In the genomic region with DNA sequence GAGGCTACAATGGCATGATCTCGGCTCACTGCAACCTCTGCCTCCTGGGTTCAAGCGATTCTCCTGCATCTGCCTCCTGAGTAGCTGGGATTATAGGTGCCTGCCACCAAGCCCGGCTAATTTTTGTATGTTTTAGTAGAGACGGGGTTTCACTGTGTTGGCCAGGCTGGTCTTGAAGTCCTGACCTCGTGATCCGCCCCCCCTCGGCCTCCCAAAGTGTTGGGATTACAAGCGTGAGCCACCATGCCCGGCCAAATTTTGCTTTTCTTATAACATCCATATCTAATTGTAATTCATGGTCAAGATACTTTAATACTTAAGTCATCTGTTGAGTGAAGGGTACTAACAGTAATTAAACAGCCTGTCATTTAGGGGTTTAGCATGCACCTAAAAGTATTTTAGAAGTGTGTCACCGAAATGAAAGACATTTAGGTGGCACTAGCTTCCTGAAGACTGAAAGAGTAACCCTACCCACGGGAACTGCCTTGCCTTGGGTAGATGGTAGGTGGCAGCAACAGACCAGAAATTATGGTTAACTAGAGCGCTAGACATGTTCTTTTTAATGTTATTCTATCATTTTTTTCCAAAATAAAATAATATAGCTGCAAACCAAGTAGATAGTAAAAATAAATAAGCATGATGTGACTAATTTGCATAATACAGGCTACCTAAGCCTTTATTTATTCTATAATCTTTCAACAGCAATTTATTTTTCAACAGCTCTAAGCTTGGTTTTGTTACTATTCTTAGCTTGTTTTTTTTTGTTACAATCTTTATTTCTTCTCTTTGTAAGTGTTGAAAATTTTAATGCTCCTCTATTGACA, we compare ENCODE assay signal across 8 cellular contexts. TPM values are rescaled to one million over a fixed set of nuclear protein-coding genes. Genes with fewer than 3 reads are reported as not detected.
DNase-seq lines count a peak whose midpoint lies in the region; ATAC-seq and TF ChIP-seq lines count a peak whose summit lies in the region.

No MANE protein-coding gene starts in this region.

- no peaks in the 10 kb centered on the region for H3K36me3 Mint-ChIP-seq in CD4-positive, CD25-positive, alpha-beta regulatory T cell

- no peak overlapping the region for H3K27ac ChIP-seq in CD4-positive, CD25-positive, alpha-beta regulatory T cell (ENCODE audit: insufficient read depth, low read length, poor library complexity, severe bottlenecking)
- H3K27ac ChIP-seq in OCI-LY7 (ENCODE audit: low read depth, low read length, poor library complexity, severe bottlenecking) (peak overlapping the region; percentile 50), prostate gland (no peak overlapping the region)

- ATAC-seq in CD4-positive, CD25-positive, alpha-beta regulatory T cell (ENCODE audit: low read depth in 2 of 2), result peak; percentile 63 to 68
- ATAC-seq in GM18867 (IDR thresholded peaks at IDR 0.05; ENCODE audit: unreplicated experiment) (peak; percentile 69), HG03469 (IDR thresholded peaks at IDR 0.05; ENCODE audit: unreplicated experiment) (peak; percentile 62), GM19467 (IDR thresholded peaks at IDR 0.05; ENCODE audit: unreplicated experiment) (no peak)

- H4K20me1 ChIP-seq in OCI-LY7 (ENCODE audit: insufficient read depth, low read length), result no peaks in the 10 kb centered on the region

- no TSS peak for BruUV-seq in OCI-LY7 (replicated peaks; lab: Mats Ljungman, UMichigan)

- no peaks in the 10 kb centered on the region for H3K36me3 ChIP-seq in CD4-positive, CD25-positive, alpha-beta regulatory T cell (ENCODE audit: control insufficient read depth, insufficient read depth, low read length)
- H3K36me3 ChIP-seq in OCI-LY7 (ENCODE audit: insufficient read depth, low read length) (no peaks in the 10 kb centered on the region), prostate gland (no peaks in the 10 kb centered on the region)

- POLR2A ChIA-PET in OCI-LY7 (lab: Charles Lee), result interaction anchor here (0.6 to 2.8 kb wide), 19 partner anchors 9 to 947 kb away, joined by 3 to 21 read pairs (median 3); no protein-coding TSS in a partner anchor

- no peak overlapping the region for H3K27ac Mint-ChIP-seq in CD4-positive, CD25-positive, alpha-beta regulatory T cell

- no peaks in the 10 kb centered on the region; the same call in 1 of the 2 replicates for H3K79me2 ChIP-seq in OCI-LY7 (ENCODE audit: insufficient read depth, low read depth, low read length)

- CTCF ChIA-PET in OCI-LY7 (lab: Charles Lee; ENCODE audit: unreplicated experiment), result interaction anchor here (0.5 to 3.7 kb wide), 7 partner anchors 9 to 598 kb away, joined by 3 to 18 read pairs (median 3); no protein-coding TSS in a partner anchor

- H3K4me2 ChIP-seq in OCI-LY7 (ENCODE audit: low read length), result peak overlapping the region; percentile 66

- intact Hi-C loops in OCI-LY7 (cut with micrococcal nuclease; ENCODE audit: unreplicated experiment) (loop anchor here (1.0 to 10.0 kb wide), 4 partner anchors 396 to 678 kb away; no protein-coding TSS in a partner anchor), prostate gland (cut with DNase I) (loop anchor here (5.0 to 10.0 kb wide), 2 partner anchors 605 to 728 kb away; no protein-coding TSS in a partner anchor)

- H3K9me3 ChIP-seq in CD4-positive, CD25-positive, alpha-beta regulatory T cell (ENCODE audit: control insufficient read depth in 2 of 2, low read length in 2 of 2), result no peaks in the 10 kb centered on the region
- no peaks in the 10 kb centered on the region for H3K9me3 ChIP-seq in OCI-LY7 (ENCODE audit: low read length)
- H3K9me3 ChIP-seq in prostate gland, result no peaks in the 10 kb centered on the region

- no peaks in the 10 kb centered on the region for H3K9me2 ChIP-seq in OCI-LY7 (ENCODE audit: insufficient read depth, low read length)

- H2AFZ ChIP-seq in OCI-LY7 (ENCODE audit: low read length), result peak overlapping the region; percentile 89

- no peaks in the 10 kb centered on the region for H3K27me3 ChIP-seq in CD4-positive, CD25-positive, alpha-beta regulatory T cell (ENCODE audit: control insufficient read depth, insufficient read depth, low read length)
- no peaks in the 10 kb centered on the region for H3K27me3 ChIP-seq in prostate gland (replicated peaks; ENCODE audit: insufficient read depth)

- peaks cover 8% of the 10 kb centered on the region for H3K27me3 Mint-ChIP-seq in CD4-positive, CD25-positive, alpha-beta regulatory T cell

- no peak for TF ChIP-seq POLR2A in prostate gland (IDR thresholded peaks at IDR 0.05)

- 69% methylated on average over 12 of the region's 12 CpGs for WGBS in prostate gland

- H3K4me3 ChIP-seq in CD4-positive, CD25-positive, alpha-beta regulatory T cell (ENCODE audit: low read depth, low read length), result peak overlapping the region; percentile 22
- H3K4me3 ChIP-seq in OCI-LY7 (ENCODE audit: low read depth, low read length, poor library complexity, severe bottlenecking), result no peak overlapping the region
- no peak overlapping the region for H3K4me3 ChIP-seq in prostate gland

- H3K4me1 ChIP-seq in CD4-positive, CD25-positive, alpha-beta regulatory T cell (ENCODE audit: control insufficient read depth, insufficient read depth, low read length, poor library complexity, severe bottlenecking), result peaks cover 8% of the 10 kb centered on the region
- H3K4me1 ChIP-seq in OCI-LY7 (ENCODE audit: insufficient read depth, low read length, poor library complexity, severe bottlenecking) (peaks cover 72% of the 10 kb centered on the region), prostate gland (replicated peaks) (no peaks in the 10 kb centered on the region)

- DNase-seq in CD4-positive, CD25-positive, alpha-beta regulatory T cell, result peak; percentile 24 to 76 (median 58)
- DNase-seq in OCI-LY7 (ENCODE audit: low spot score), result peak; percentile 84
- peak; percentile 29 for DNase-seq in activated naive CD4-positive, alpha-beta T cell treated with anti-CD3 and anti-CD28 coated beads, Interleukin-2, amount 50 U/mL, for 16 hours
- DNase-seq in glomerular visceral epithelial cell (ENCODE audit: extremely low spot score), result peak; percentile 49
- DNase-seq in prostate gland (ENCODE audit: low spot score), result no peak

- no peaks in the 10 kb centered on the region for H3K9me3 Mint-ChIP-seq in CD4-positive, CD25-positive, alpha-beta regulatory T cell

- TF ChIP-seq CTCF in OCI-LY7 (conservative IDR thresholded peaks at IDR 0.05; ENCODE audit: low read length) (peak; percentile 98), prostate gland (IDR thresholded peaks at IDR 0.05) (peak in 3 of 4 experiments; percentile 32 to 66 (median 57))

- H3K4me1 Mint-ChIP-seq in CD4-positive, CD25-positive, alpha-beta regulatory T cell, result peaks cover 8 to 18% (median 12%) of the 10 kb centered on the region in 4 donors

- H3K4me3 Mint-ChIP-seq in CD4-positive, CD25-positive, alpha-beta regulatory T cell, result no peak overlapping the region

RNA-seq across cellular contexts. Expression of gene ACYP2, which starts 8.6 kb away (rescaled TPM):
- total RNA-seq in CD4-positive, CD25-positive, alpha-beta regulatory T cell, result 10.6 TPM
- 10 to 100 TPM; 12.7 to 17.3 (median 13.6) TPM for polyA plus RNA-seq in CD4-positive, CD25-positive, alpha-beta regulatory T cell
- total RNA-seq in OCI-LY7 (2014; rRNA removed; shearing (Covaris generic)), result 17.9 and 18.7 TPM in 2 replicates
- total RNA-seq in OCI-LY7 (2022) (18.5 and 20.6 TPM in 2 replicates), prostate gland (10 to 100 TPM; 30.6 to 39.7 TPM)
